In the genomic region with DNA sequence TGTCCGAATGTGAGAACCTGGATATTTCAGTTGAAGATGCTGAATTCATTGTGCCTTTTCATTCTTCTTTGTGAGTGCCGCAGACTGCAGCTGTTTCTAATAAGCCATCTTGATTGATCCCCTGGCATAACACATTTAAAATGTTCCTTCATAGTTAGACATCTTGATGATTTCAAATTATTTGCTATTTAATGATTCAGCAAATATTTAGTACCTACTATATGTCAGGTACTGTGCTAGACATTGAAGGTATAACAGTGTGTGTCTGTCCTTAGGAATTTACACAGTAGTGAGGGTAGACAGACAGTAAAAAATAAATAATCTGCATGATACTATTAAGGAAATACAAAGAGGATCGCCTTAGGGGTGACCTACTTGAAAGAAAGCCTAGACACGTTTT, we compare ENCODE assay signal across 2 cellular contexts.
TF ChIP-seq lines count a peak whose summit lies in the region.

No MANE protein-coding gene starts in this region.

TF ChIP-seq in GM23338, 12 proteins besides CTCF, POLR2A, EP300 and RAD21 (continued from another document):
- TF ChIP-seq, protein P1, sequence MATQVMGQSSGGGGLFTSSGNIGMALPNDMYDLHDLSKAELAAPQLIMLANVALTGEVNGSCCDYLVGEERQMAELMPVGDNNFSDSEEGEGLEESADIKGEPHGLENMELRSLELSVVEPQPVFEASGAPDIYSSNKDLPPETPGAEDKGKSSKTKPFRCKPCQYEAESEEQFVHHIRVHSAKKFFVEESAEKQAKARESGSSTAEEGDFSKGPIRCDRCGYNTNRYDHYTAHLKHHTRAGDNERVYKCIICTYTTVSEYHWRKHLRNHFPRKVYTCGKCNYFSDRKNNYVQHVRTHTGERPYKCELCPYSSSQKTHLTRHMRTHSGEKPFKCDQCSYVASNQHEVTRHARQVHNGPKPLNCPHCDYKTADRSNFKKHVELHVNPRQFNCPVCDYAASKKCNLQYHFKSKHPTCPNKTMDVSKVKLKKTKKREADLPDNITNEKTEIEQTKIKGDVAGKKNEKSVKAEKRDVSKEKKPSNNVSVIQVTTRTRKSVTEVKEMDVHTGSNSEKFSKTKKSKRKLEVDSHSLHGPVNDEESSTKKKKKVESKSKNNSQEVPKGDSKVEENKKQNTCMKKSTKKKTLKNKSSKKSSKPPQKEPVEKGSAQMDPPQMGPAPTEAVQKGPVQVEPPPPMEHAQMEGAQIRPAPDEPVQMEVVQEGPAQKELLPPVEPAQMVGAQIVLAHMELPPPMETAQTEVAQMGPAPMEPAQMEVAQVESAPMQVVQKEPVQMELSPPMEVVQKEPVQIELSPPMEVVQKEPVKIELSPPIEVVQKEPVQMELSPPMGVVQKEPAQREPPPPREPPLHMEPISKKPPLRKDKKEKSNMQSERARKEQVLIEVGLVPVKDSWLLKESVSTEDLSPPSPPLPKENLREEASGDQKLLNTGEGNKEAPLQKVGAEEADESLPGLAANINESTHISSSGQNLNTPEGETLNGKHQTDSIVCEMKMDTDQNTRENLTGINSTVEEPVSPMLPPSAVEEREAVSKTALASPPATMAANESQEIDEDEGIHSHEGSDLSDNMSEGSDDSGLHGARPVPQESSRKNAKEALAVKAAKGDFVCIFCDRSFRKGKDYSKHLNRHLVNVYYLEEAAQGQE (IDR thresholded peaks at IDR 0.05; ENCODE audit: unreplicated experiment), result no peak
- TF ChIP-seq ZNF462 (CRISPR knock-in tag; IDR thresholded peaks at IDR 0.05) (no peak), STAT1 (IDR thresholded peaks at IDR 0.05; ENCODE audit: unreplicated experiment) (no peak), POLR2AphosphoS5 (IDR thresholded peaks at IDR 0.05; ENCODE audit: low read depth) (no peak)

TF ChIP-seq in WTC11, 78 proteins besides CTCF, POLR2A, EP300 and RAD21:
- TF ChIP-seq, protein P2, sequence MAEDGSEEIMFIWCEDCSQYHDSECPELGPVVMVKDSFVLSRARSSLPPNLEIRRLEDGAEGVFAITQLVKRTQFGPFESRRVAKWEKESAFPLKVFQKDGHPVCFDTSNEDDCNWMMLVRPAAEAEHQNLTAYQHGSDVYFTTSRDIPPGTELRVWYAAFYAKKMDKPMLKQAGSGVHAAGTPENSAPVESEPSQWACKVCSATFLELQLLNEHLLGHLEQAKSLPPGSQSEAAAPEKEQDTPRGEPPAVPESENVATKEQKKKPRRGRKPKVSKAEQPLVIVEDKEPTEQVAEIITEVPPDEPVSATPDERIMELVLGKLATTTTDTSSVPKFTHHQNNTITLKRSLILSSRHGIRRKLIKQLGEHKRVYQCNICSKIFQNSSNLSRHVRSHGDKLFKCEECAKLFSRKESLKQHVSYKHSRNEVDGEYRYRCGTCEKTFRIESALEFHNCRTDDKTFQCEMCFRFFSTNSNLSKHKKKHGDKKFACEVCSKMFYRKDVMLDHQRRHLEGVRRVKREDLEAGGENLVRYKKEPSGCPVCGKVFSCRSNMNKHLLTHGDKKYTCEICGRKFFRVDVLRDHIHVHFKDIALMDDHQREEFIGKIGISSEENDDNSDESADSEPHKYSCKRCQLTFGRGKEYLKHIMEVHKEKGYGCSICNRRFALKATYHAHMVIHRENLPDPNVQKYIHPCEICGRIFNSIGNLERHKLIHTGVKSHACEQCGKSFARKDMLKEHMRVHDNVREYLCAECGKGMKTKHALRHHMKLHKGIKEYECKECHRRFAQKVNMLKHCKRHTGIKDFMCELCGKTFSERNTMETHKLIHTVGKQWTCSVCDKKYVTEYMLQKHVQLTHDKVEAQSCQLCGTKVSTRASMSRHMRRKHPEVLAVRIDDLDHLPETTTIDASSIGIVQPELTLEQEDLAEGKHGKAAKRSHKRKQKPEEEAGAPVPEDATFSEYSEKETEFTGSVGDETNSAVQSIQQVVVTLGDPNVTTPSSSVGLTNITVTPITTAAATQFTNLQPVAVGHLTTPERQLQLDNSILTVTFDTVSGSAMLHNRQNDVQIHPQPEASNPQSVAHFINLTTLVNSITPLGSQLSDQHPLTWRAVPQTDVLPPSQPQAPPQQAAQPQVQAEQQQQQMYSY (CRISPR knock-in tag; IDR thresholded peaks at IDR 0.05), result no peak
- TF ChIP-seq, protein P3, sequence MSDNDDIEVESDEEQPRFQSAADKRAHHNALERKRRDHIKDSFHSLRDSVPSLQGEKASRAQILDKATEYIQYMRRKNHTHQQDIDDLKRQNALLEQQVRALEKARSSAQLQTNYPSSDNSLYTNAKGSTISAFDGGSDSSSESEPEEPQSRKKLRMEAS (CRISPR knock-in tag; IDR thresholded peaks at IDR 0.05), result no peak
